1 cellular context compared by ENCODE assay signal in the genomic region with DNA sequence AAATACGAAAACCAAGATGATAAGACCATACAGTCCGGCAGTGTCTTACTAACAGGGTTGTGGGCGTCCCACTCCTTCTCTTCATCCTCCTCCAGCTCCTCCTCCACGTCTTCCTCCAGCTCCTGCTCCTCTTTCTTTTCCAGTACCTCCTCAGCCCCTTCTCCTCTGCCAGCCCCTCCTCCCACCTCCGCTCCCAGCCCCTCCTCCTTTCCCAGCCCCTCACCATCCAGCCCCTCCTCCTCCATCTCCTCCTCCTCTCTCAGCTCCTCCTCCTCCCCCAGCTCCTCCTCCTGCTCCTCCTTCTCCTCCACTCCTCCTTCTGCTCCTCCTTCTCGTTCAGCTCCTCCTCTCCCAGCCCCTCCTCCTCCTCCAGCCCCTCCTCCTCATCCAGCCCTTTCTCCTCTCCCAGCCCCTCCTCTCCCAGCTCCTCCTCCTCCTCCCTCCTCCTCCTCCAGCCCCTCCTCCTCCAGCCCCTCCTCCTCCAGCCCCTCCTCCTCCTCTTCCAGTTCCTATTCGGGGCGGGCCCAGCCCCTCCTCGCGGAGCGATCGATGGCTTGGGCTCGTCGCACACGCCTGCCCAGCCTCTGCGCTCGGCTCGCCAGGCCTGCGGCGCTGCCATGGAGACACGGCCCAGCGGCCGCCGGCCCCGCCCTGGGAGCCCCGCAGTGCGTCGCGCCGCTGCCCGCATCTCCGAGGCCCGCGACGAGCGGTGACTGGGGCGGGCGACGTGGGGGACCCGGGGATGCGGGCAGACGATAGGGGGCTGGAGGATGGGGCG.
A peak's percentile ranks its signal among the peaks of the same experiment; 100 is the strongest.
TF ChIP-seq lines count a peak whose summit lies in the region.

Gene BRD3OS, plus strand, starts transcription at position 654 of the 778 bp plus-strand sequence. CDS start 1,267 bp downstream, outside the sequence.

TF ChIP-seq in HepG2, 621 proteins besides CTCF, POLR2A, EP300 and RAD21 (continued from another document and continues in another):
- TF ChIP-seq PRPF4 (IDR thresholded peaks at IDR 0.05; ENCODE audit: low read depth, low read length, poor library complexity, severe bottlenecking) (no peak), ZNF430 (CRISPR knock-in tag; IDR thresholded peaks at IDR 0.05) (no peak), KDM4B (CRISPR knock-in tag; IDR thresholded peaks at IDR 0.05) (no peak), HES4 (CRISPR knock-in tag; IDR thresholded peaks at IDR 0.05; ENCODE audit: borderline replicate concordance) (no peak), KMT2B (CRISPR knock-in tag; IDR thresholded peaks at IDR 0.05) (no peak; the same call in 1 of the 2 replicates), KLF13 (CRISPR knock-in tag; IDR thresholded peaks at IDR 0.05) (no peak), RXRB (CRISPR knock-in tag; IDR thresholded peaks at IDR 0.05; ENCODE audit: borderline replicate concordance) (no peak), NR3C1 (CRISPR knock-in tag; IDR thresholded peaks at IDR 0.05) (no peak), ZNF841 (CRISPR knock-in tag; IDR thresholded peaks at IDR 0.05; ENCODE audit: borderline replicate concordance) (no peak), MED1 (CRISPR knock-in tag; IDR thresholded peaks at IDR 0.05) (peak; percentile 43), THYN1 (CRISPR knock-in tag; IDR thresholded peaks at IDR 0.05; ENCODE audit: borderline replicate concordance, low read depth) (no peak), NFIB (CRISPR knock-in tag; IDR thresholded peaks at IDR 0.05; ENCODE audit: borderline replicate concordance) (no peak), ZBTB42 (CRISPR knock-in tag; IDR thresholded peaks at IDR 0.05) (no peak), ZNF773 (CRISPR knock-in tag; IDR thresholded peaks at IDR 0.05; ENCODE audit: borderline replicate concordance) (no peak), MED13 (CRISPR knock-in tag; IDR thresholded peaks at IDR 0.05) (no peak), ZSCAN21 (CRISPR knock-in tag; IDR thresholded peaks at IDR 0.05; ENCODE audit: borderline replicate concordance) (peak; percentile 54; the same call in 1 of the 2 replicates), ZC3H13 (CRISPR knock-in tag; IDR thresholded peaks at IDR 0.05) (peak; percentile 63; the same call in 1 of the 2 replicates), ZNF549 (CRISPR knock-in tag; IDR thresholded peaks at IDR 0.05) (no peak), KDM2A (CRISPR knock-in tag; IDR thresholded peaks at IDR 0.05; ENCODE audit: borderline replicate concordance, low read depth) (peak; percentile 38; the same call in 1 of the 2 replicates), ZBTB7B (CRISPR knock-in tag; IDR thresholded peaks at IDR 0.05) (no peak), NFE2L1 (CRISPR knock-in tag; IDR thresholded peaks at IDR 0.05; ENCODE audit: borderline replicate concordance) (no peak), ZNF160 (CRISPR knock-in tag; IDR thresholded peaks at IDR 0.05) (no peak), ZNF597 (CRISPR knock-in tag; IDR thresholded peaks at IDR 0.05) (no peak), ZFP37 (CRISPR knock-in tag; IDR thresholded peaks at IDR 0.05; ENCODE audit: borderline replicate concordance) (no peak), U2AF1 (optimal IDR thresholded peaks at IDR 0.05; ENCODE audit: low read depth, low read length) (no peak), ZFP41 (CRISPR knock-in tag; IDR thresholded peaks at IDR 0.05; ENCODE audit: borderline replicate concordance) (no peak), ADNP (CRISPR knock-in tag; IDR thresholded peaks at IDR 0.05) (no peak), KMT2A (CRISPR knock-in tag; IDR thresholded peaks at IDR 0.05) (no peak), GPBP1L1 (CRISPR knock-in tag; IDR thresholded peaks at IDR 0.05) (no peak), SPEN (CRISPR knock-in tag; IDR thresholded peaks at IDR 0.05; ENCODE audit: low read depth) (0 out of 2 replicates have a peak, but pooled peaks have one; percentile 56), ZNF7 (CRISPR knock-in tag; IDR thresholded peaks at IDR 0.05) (no peak), SP5 (CRISPR knock-in tag; IDR thresholded peaks at IDR 0.05; ENCODE audit: borderline replicate concordance, low read depth) (peak; percentile 58; the same call in 1 of the 2 replicates), E2F5 (CRISPR knock-in tag; conservative IDR thresholded peaks at IDR 0.05) (no peak), NAIF1 (CRISPR knock-in tag; IDR thresholded peaks at IDR 0.05; ENCODE audit: borderline replicate concordance) (no peak), SRY (CRISPR knock-in tag; IDR thresholded peaks at IDR 0.05) (no peak), ZNF337 (CRISPR knock-in tag; IDR thresholded peaks at IDR 0.05; ENCODE audit: borderline replicate concordance, low read depth) (no peak), ZNF274 (CRISPR knock-in tag; IDR thresholded peaks at IDR 0.05) (no peak), SRSF9 (IDR thresholded peaks at IDR 0.05; ENCODE audit: borderline replicate concordance, insufficient read depth, low read depth, low read length, poor library complexity, severe bottlenecking) (no peak)
- TF ChIP-seq, protein P1, sequence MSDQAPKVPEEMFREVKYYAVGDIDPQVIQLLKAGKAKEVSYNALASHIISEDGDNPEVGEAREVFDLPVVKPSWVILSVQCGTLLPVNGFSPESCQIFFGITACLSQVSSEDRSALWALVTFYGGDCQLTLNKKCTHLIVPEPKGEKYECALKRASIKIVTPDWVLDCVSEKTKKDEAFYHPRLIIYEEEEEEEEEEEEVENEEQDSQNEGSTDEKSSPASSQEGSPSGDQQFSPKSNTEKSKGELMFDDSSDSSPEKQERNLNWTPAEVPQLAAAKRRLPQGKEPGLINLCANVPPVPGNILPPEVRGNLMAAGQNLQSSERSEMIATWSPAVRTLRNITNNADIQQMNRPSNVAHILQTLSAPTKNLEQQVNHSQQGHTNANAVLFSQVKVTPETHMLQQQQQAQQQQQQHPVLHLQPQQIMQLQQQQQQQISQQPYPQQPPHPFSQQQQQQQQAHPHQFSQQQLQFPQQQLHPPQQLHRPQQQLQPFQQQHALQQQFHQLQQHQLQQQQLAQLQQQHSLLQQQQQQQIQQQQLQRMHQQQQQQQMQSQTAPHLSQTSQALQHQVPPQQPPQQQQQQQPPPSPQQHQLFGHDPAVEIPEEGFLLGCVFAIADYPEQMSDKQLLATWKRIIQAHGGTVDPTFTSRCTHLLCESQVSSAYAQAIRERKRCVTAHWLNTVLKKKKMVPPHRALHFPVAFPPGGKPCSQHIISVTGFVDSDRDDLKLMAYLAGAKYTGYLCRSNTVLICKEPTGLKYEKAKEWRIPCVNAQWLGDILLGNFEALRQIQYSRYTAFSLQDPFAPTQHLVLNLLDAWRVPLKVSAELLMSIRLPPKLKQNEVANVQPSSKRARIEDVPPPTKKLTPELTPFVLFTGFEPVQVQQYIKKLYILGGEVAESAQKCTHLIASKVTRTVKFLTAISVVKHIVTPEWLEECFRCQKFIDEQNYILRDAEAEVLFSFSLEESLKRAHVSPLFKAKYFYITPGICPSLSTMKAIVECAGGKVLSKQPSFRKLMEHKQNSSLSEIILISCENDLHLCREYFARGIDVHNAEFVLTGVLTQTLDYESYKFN (CRISPR knock-in tag; conservative IDR thresholded peaks at IDR 0.05), result peak; percentile 63
- TF ChIP-seq, protein P2, sequence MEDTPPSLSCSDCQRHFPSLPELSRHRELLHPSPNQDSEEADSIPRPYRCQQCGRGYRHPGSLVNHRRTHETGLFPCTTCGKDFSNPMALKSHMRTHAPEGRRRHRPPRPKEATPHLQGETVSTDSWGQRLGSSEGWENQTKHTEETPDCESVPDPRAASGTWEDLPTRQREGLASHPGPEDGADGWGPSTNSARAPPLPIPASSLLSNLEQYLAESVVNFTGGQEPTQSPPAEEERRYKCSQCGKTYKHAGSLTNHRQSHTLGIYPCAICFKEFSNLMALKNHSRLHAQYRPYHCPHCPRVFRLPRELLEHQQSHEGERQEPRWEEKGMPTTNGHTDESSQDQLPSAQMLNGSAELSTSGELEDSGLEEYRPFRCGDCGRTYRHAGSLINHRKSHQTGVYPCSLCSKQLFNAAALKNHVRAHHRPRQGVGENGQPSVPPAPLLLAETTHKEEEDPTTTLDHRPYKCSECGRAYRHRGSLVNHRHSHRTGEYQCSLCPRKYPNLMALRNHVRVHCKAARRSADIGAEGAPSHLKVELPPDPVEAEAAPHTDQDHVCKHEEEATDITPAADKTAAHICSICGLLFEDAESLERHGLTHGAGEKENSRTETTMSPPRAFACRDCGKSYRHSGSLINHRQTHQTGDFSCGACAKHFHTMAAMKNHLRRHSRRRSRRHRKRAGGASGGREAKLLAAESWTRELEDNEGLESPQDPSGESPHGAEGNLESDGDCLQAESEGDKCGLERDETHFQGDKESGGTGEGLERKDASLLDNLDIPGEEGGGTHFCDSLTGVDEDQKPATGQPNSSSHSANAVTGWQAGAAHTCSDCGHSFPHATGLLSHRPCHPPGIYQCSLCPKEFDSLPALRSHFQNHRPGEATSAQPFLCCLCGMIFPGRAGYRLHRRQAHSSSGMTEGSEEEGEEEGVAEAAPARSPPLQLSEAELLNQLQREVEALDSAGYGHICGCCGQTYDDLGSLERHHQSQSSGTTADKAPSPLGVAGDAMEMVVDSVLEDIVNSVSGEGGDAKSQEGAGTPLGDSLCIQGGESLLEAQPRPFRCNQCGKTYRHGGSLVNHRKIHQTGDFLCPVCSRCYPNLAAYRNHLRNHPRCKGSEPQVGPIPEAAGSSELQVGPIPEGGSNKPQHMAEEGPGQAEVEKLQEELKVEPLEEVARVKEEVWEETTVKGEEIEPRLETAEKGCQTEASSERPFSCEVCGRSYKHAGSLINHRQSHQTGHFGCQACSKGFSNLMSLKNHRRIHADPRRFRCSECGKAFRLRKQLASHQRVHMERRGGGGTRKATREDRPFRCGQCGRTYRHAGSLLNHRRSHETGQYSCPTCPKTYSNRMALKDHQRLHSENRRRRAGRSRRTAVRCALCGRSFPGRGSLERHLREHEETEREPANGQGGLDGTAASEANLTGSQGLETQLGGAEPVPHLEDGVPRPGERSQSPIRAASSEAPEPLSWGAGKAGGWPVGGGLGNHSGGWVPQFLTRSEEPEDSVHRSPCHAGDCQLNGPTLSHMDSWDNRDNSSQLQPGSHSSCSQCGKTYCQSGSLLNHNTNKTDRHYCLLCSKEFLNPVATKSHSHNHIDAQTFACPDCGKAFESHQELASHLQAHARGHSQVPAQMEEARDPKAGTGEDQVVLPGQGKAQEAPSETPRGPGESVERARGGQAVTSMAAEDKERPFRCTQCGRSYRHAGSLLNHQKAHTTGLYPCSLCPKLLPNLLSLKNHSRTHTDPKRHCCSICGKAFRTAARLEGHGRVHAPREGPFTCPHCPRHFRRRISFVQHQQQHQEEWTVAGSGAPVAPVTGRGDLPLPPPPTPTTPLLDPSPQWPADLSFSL (CRISPR knock-in tag; IDR thresholded peaks at IDR 0.05), result no peak
- TF ChIP-seq, protein P3, sequence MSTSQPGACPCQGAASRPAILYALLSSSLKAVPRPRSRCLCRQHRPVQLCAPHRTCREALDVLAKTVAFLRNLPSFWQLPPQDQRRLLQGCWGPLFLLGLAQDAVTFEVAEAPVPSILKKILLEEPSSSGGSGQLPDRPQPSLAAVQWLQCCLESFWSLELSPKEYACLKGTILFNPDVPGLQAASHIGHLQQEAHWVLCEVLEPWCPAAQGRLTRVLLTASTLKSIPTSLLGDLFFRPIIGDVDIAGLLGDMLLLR (CRISPR knock-in tag; IDR thresholded peaks at IDR 0.05), result no peak
- TF ChIP-seq, protein P4, sequence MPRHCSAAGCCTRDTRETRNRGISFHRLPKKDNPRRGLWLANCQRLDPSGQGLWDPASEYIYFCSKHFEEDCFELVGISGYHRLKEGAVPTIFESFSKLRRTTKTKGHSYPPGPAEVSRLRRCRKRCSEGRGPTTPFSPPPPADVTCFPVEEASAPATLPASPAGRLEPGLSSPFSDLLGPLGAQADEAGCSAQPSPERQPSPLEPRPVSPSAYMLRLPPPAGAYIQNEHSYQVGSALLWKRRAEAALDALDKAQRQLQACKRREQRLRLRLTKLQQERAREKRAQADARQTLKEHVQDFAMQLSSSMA (CRISPR knock-in tag; IDR thresholded peaks at IDR 0.05), result no peak
- TF ChIP-seq, protein P5, sequence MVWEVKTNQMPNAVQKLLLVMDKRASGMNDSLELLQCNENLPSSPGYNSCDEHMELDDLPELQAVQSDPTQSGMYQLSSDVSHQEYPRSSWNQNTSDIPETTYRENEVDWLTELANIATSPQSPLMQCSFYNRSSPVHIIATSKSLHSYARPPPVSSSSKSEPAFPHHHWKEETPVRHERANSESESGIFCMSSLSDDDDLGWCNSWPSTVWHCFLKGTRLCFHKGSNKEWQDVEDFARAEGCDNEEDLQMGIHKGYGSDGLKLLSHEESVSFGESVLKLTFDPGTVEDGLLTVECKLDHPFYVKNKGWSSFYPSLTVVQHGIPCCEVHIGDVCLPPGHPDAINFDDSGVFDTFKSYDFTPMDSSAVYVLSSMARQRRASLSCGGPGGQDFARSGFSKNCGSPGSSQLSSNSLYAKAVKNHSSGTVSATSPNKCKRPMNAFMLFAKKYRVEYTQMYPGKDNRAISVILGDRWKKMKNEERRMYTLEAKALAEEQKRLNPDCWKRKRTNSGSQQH (CRISPR knock-in tag; IDR thresholded peaks at IDR 0.05; ENCODE audit: low read depth), result no peak
- TF ChIP-seq, protein P6, sequence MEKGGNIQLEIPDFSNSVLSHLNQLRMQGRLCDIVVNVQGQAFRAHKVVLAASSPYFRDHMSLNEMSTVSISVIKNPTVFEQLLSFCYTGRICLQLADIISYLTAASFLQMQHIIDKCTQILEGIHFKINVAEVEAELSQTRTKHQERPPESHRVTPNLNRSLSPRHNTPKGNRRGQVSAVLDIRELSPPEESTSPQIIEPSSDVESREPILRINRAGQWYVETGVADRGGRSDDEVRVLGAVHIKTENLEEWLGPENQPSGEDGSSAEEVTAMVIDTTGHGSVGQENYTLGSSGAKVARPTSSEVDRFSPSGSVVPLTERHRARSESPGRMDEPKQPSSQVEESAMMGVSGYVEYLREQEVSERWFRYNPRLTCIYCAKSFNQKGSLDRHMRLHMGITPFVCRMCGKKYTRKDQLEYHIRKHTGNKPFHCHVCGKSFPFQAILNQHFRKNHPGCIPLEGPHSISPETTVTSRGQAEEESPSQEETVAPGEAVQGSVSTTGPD (CRISPR knock-in tag; IDR thresholded peaks at IDR 0.05), result no peak
